ENCODE assay signal across 20 cellular contexts in genomic region chr5:122120957-122121356, GRCh38. TPM values are rescaled to one million over a fixed set of nuclear protein-coding genes. Genes with fewer than 3 reads are reported as not detected.
DNase-seq lines count a peak whose midpoint lies in the region; FAIRE-seq and TF ChIP-seq lines count a peak whose summit lies in the region.
"Had no signal": no experiment of that assay in that cellular context is flagged by ENCODE, and none has a peak within 500 bp of the region (broad histone marks: within the 10 kb centered on the region; RNA-seq: fewer than 3 reads in every experiment).

No MANE protein-coding gene starts in this region.

- H3K36me3 Mint-ChIP-seq in MCF 10A (ENCODE audit: insufficient read depth, unreplicated experiment): no peaks in the 10 kb centered on the region
- H3K36me3 Mint-ChIP-seq: CD4-positive, alpha-beta memory T cell had no signal

- FAIRE-seq in RCC 7860 (lab: Jason Lieb, UNC): peak; percentile 84
- FAIRE-seq: A549 had no signal

- peak overlapping the region; percentile 45 for H3K4me3 Mint-ChIP-seq in MCF 10A (ENCODE audit: unreplicated experiment)
- H3K4me3 Mint-ChIP-seq: activated CD8-positive, alpha-beta T cell treated with anti-CD3 and anti-CD28 coated beads, Interleukin-2, amount 10 ng/mL, durations not matched to agents 7 days and 5 days; activated T-helper 17 cell treated with anti-CD3 and anti-CD28 coated beads, Interleukin-2, amount 50 U/mL, for 72 hours; CD4-positive, alpha-beta memory T cell had no signal

- no peak overlapping the region for H2AFZ ChIP-seq in OCI-LY7 (ENCODE audit: low read length)

- no peaks in the 10 kb centered on the region for H3K4me1 ChIP-seq in breast epithelium
- peaks cover 0 to under 1% (median 0%) of the 10 kb centered on the region in 4 donors for H3K4me1 ChIP-seq in transverse colon
- H3K4me1 ChIP-seq in OCI-LY7 (ENCODE audit: insufficient read depth, low read length, poor library complexity, severe bottlenecking): no peaks in the 10 kb centered on the region
- H3K4me1 ChIP-seq: A549, heart left ventricle, upper lobe of right lung had no signal

- TF ChIP-seq EP300 in transverse colon (IDR thresholded peaks at IDR 0.05; ENCODE audit: low read depth): no peak

- no peak overlapping the region for H3K27ac ChIP-seq in breast epithelium
- peak overlapping the region; percentile 59 for H3K27ac ChIP-seq in epithelial cell of prostate
- no peak overlapping the region for H3K27ac ChIP-seq in transverse colon
- H3K27ac ChIP-seq in OCI-LY7 (ENCODE audit: low read depth, low read length, poor library complexity, severe bottlenecking): no peak overlapping the region
- H3K27ac ChIP-seq: A549, coronary artery, heart left ventricle, upper lobe of right lung, VCaP had no signal

- H3K9me2 ChIP-seq in OCI-LY7 (ENCODE audit: insufficient read depth, low read length): no peaks in the 10 kb centered on the region

- H3K9me3 ChIP-seq in breast epithelium: no peaks in the 10 kb centered on the region
- no peaks in the 10 kb centered on the region for H3K9me3 ChIP-seq in transverse colon
- no peaks in the 10 kb centered on the region for H3K9me3 ChIP-seq in OCI-LY7 (ENCODE audit: low read length)
- H3K9me3 ChIP-seq: A549, heart left ventricle, upper lobe of right lung had no signal

- no TSS peak for BruUV-seq in MCF 10A (replicated peaks; lab: Mats Ljungman, UMichigan)
- no TSS peak for BruUV-seq in OCI-LY7 (replicated peaks; lab: Mats Ljungman, UMichigan)

- H3K4me2 ChIP-seq in OCI-LY7 (ENCODE audit: low read length): no peak overlapping the region
- H3K4me2 ChIP-seq: A549 had no signal

- H3K4me1 Mint-ChIP-seq in MCF 10A (ENCODE audit: insufficient read depth, unreplicated experiment): peaks cover 30% of the 10 kb centered on the region
- H3K4me1 Mint-ChIP-seq: activated T-helper 17 cell treated with anti-CD3 and anti-CD28 coated beads, Interleukin-2, amount 50 U/mL, for 72 hours; CD4-positive, alpha-beta memory T cell had no signal

- intact Hi-C loops in MCF 10A (cut with micrococcal nuclease): no loop called here
- intact Hi-C loops in breast epithelium (cut with DNase I; ENCODE audit: low total_unique reads): no loop called here
- intact Hi-C loops in transverse colon (cut with DNase I; ENCODE audit: low total_unique reads): no loop called here
- intact Hi-C loops in OCI-LY7 (cut with micrococcal nuclease; ENCODE audit: unreplicated experiment): no loop called here

- 69 to 81% methylated on average over 2 of the region's 2 CpGs for WGBS in transverse colon (ENCODE audit: low coverage in 1 of 2), 2 donors

- H3K4me3 ChIP-seq in breast epithelium (no peak overlapping the region), transverse colon (no peak overlapping the region), OCI-LY7 (ENCODE audit: low read depth, low read length, poor library complexity, severe bottlenecking) (no peak overlapping the region)
- H3K4me3 ChIP-seq: A549, coronary artery, heart left ventricle, upper lobe of right lung had no signal

- no peaks in the 10 kb centered on the region for H3K27me3 Mint-ChIP-seq in MCF 10A (ENCODE audit: insufficient read depth, unreplicated experiment)
- H3K27me3 Mint-ChIP-seq: CD4-positive, alpha-beta memory T cell had no signal

- TF ChIP-seq CTCF in MCF 10A (IDR thresholded peaks at IDR 0.05; ENCODE audit: unreplicated experiment): no peak
- TF ChIP-seq CTCF in breast epithelium (IDR thresholded peaks at IDR 0.05): no peak
- no peak for TF ChIP-seq CTCF in transverse colon (IDR thresholded peaks at IDR 0.05)
- no peak for TF ChIP-seq CTCF in OCI-LY7 (conservative IDR thresholded peaks at IDR 0.05; ENCODE audit: low read length)

- H3K36me3 ChIP-seq in breast epithelium: no peaks in the 10 kb centered on the region
- H3K36me3 ChIP-seq in transverse colon: no peaks in the 10 kb centered on the region
- no peaks in the 10 kb centered on the region for H3K36me3 ChIP-seq in OCI-LY7 (ENCODE audit: insufficient read depth, low read length)
- H3K36me3 ChIP-seq: heart left ventricle, upper lobe of right lung had no signal

- POLR2A ChIA-PET in MCF 10A (lab: Yijun Ruan, JAX): interaction anchor here (0.6 to 3.5 kb wide), 16 partner anchors 11 to 159 kb away, joined by 3 to 45 read pairs (median 8); partner anchors contain the start of genes LOX and SRFBP1
- POLR2A ChIA-PET in OCI-LY7 (lab: Charles Lee): interaction anchor here (0.9 kb wide), 1 partner anchor 8 kb away, joined by 5 read pairs; no protein-coding TSS in a partner anchor

- H4K20me1 ChIP-seq in OCI-LY7 (ENCODE audit: insufficient read depth, low read length): no peaks in the 10 kb centered on the region

- H3K79me2 ChIP-seq in OCI-LY7 (ENCODE audit: insufficient read depth, low read depth, low read length): no peaks in the 10 kb centered on the region

- in situ Hi-C loops in transverse colon (cut with MboI; ENCODE audit: low pct_ligation_motif_present in 1 of 4, low pct_unique_long_range_greater_than_20kb in 1 of 4, low sequenced_read_pairs in 3 of 4): no loop called here

- H3K27me3 ChIP-seq in breast epithelium: no peaks in the 10 kb centered on the region
- H3K27me3 ChIP-seq in transverse colon: no peaks in the 10 kb centered on the region
- H3K27me3 ChIP-seq: heart left ventricle, upper lobe of right lung had no signal

- DNase-seq in MCF 10A (ENCODE audit: unreplicated experiment) (peak; percentile 71), breast epithelium (ENCODE audit: low spot score in 2 of 2) (no peak), RCC 7860 (ENCODE audit: low spot score) (peak; percentile 84), epithelial cell of prostate (ENCODE audit: low read depth, low spot score) (peak; percentile 29), transverse colon (no peak), DMS79 (lab: John Stamatoyannopoulos, UW) (no peak), dedifferentiated amniotic fluid mesenchymal stem cell (ENCODE audit: extremely low spot score) (no peak), OCI-LY7 (ENCODE audit: low spot score) (no peak)
- DNase-seq: activated CD8-positive, alpha-beta T cell treated with anti-CD3 and anti-CD28 coated beads, Interleukin-2, amount 10 ng/mL, durations not matched to agents 7 days and 5 days; CD4-positive, alpha-beta memory T cell; DND-41; heart left ventricle; NCI-H2107; stimulated activated naive CD4-positive, alpha-beta T cell; upper lobe of right lung had no signal

- CTCF ChIA-PET in MCF 10A (lab: Yijun Ruan, JAX) (interaction anchor here (0.7 to 3.2 kb wide), 15 partner anchors 13 to 1258 kb away, joined by 3 to 34 read pairs (median 7); partner anchors contain the start of gene LOX), OCI-LY7 (lab: Charles Lee; ENCODE audit: unreplicated experiment) (no interaction called here)

- no peaks in the 10 kb centered on the region for H3K9me3 Mint-ChIP-seq in MCF 10A (ENCODE audit: unreplicated experiment)
- H3K9me3 Mint-ChIP-seq: activated T-helper 17 cell treated with anti-CD3 and anti-CD28 coated beads, Interleukin-2, amount 50 U/mL, for 72 hours; CD4-positive, alpha-beta memory T cell had no signal

- H3K27ac Mint-ChIP-seq in MCF 10A (ENCODE audit: low read depth, unreplicated experiment): peak overlapping the region; percentile 90
- H3K27ac Mint-ChIP-seq: activated CD8-positive, alpha-beta T cell treated with anti-CD3 and anti-CD28 coated beads, Interleukin-2, amount 10 ng/mL, durations not matched to agents 7 days and 5 days; activated T-helper 17 cell treated with anti-CD3 and anti-CD28 coated beads, Interleukin-2, amount 50 U/mL, for 72 hours had no signal

- TF ChIP-seq POLR2A in breast epithelium (IDR thresholded peaks at IDR 0.05) (no peak), transverse colon (IDR thresholded peaks at IDR 0.05) (no peak)

RNA-seq across cellular contexts. Expression of gene ZNF474, which starts 8.4 kb away (rescaled TPM):
- total RNA-seq in MCF 10A (2022) (0.25 and 0.56 TPM in 2 replicates), breast epithelium (under 1 TPM; 0.33 to 0.48 (median 0.44) TPM), transverse colon (not detected), OCI-LY7 (2022) (not detected in 2 replicates)
- total RNA-seq in OCI-LY7 (2014; rRNA removed; shearing (Covaris generic)): not detected in 2 replicates
- total RNA-seq: activated CD8-positive, alpha-beta T cell treated with anti-CD3 and anti-CD28 coated beads, Interleukin-2, amount 10 ng/mL, durations not matched to agents 7 days and 5 days; activated T-helper 17 cell treated with anti-CD3 and anti-CD28 coated beads, Interleukin-2, amount 50 U/mL, for 72 hours; epithelial cell of proximal tubule; upper lobe of right lung had no signal

RNA-seq across cellular contexts. Expression of gene LOX, which starts 42.9 kb away (rescaled TPM):
- 7.1 and 10.7 TPM in 2 replicates for total RNA-seq in MCF 10A (2022)
- total RNA-seq in breast epithelium: 100 to 1,000 TPM in 1 of 3 donors, 10 to 100 TPM in 2; 22.4 to 162 (median 35.4) TPM
- total RNA-seq in transverse colon: 10 to 100 TPM in 1 of 4 donors, 1 to 10 TPM in 3; 1.2 to 24.3 (median 6.3) TPM
- total RNA-seq in OCI-LY7 (2014; rRNA removed; shearing (Covaris generic)): not detected in 2 replicates
- not detected in 2 replicates for total RNA-seq in OCI-LY7 (2022)
- total RNA-seq: activated CD8-positive, alpha-beta T cell treated with anti-CD3 and anti-CD28 coated beads, Interleukin-2, amount 10 ng/mL, durations not matched to agents 7 days and 5 days; activated T-helper 17 cell treated with anti-CD3 and anti-CD28 coated beads, Interleukin-2, amount 50 U/mL, for 72 hours; CD4-positive, alpha-beta memory T cell had no signal

Comparison
In these comparisons a context has a peak if more than half of its experiments do, and no peak if none do; other contexts are left out.
1. DNase-seq: peak in MCF 10A (single experiment), RCC 7860 (single experiment) and epithelial cell of prostate (single experiment); none in breast epithelium (0 of 2), transverse colon (single experiment), DMS79 (single experiment), dedifferentiated amniotic fluid mesenchymal stem cell (single experiment) and OCI-LY7 (single experiment).